In genomic region chr2:149991576-149991975, GRCh38 we compare ENCODE assay signal across 25 cellular contexts.
DNase-seq lines count a peak whose midpoint lies in the region; ATAC-seq and TF ChIP-seq lines count a peak whose summit lies in the region.
"Had no signal": no experiment of that assay in that cellular context is flagged by ENCODE, and none has a peak within 500 bp of the region (broad histone marks: within the 10 kb centered on the region; RNA-seq: fewer than 3 reads in every experiment).

No MANE protein-coding gene starts in this region.

- no TSS peak for BruUV-seq in OCI-LY7 (replicated peaks; lab: Mats Ljungman, UMichigan)

- no peaks in the 10 kb centered on the region for H3K36me3 Mint-ChIP-seq in stimulated activated memory B cell treated with anti-CD40 and anti-IgM and Interleukin-4, amounts not matched to agents 10 μg/mL and 1 μg/mL and 100 μg/mL, for 72 hours
- H3K36me3 Mint-ChIP-seq: activated naive CD4-positive, alpha-beta T cell treated with anti-CD3 and anti-CD28 coated beads, Interleukin-2, amount 10 ng/mL, durations not matched to agents 7 days and 5 days; CD4-positive, alpha-beta memory T cell had no signal

- H3K4me1 Mint-ChIP-seq in stimulated activated memory B cell treated with anti-CD40 and anti-IgM and Interleukin-4, amounts not matched to agents 10 μg/mL and 1 μg/mL and 100 μg/mL, for 72 hours: no peaks in the 10 kb centered on the region
- H3K4me1 Mint-ChIP-seq: activated naive CD4-positive, alpha-beta T cell treated with anti-CD3 and anti-CD28 coated beads, Interleukin-2, amount 10 ng/mL, durations not matched to agents 7 days and 5 days; CD4-positive, alpha-beta memory T cell had no signal

- H3K4me3 Mint-ChIP-seq in stimulated activated memory B cell treated with anti-CD40 and anti-IgM and Interleukin-4, amounts not matched to agents 10 μg/mL and 1 μg/mL and 100 μg/mL, for 72 hours: no peak overlapping the region
- H3K4me3 Mint-ChIP-seq: activated CD8-positive, alpha-beta T cell treated with anti-CD3 and anti-CD28 coated beads, Interleukin-2, amount 10 ng/mL, durations not matched to agents 7 days and 5 days; activated naive CD4-positive, alpha-beta T cell treated with anti-CD3 and anti-CD28 coated beads, Interleukin-2, amount 10 ng/mL, durations not matched to agents 7 days and 5 days; activated T-cell treated with anti-CD3 and anti-CD28 coated beads, Interleukin-2, amount 50 U/mL, for 4 hours; CD4-positive, alpha-beta memory T cell had no signal

- H2AFZ ChIP-seq in OCI-LY7 (ENCODE audit: low read length): no peak overlapping the region

- TF ChIP-seq CTCF in C4-2B (conservative IDR thresholded peaks at IDR 0.05) (peak; percentile 13; the same call in 1 of the 2 replicates), LNCaP clone FGC (IDR thresholded peaks at IDR 0.05; ENCODE audit: control insufficient read depth, extremely low read depth, insufficient read depth) (no peak), OCI-LY7 (conservative IDR thresholded peaks at IDR 0.05; ENCODE audit: low read length) (no peak)

- CTCF ChIA-PET in OCI-LY7 (lab: Charles Lee; ENCODE audit: unreplicated experiment): no interaction called here

- H3K9me3 Mint-ChIP-seq in stimulated activated memory B cell treated with anti-CD40 and anti-IgM and Interleukin-4, amounts not matched to agents 10 μg/mL and 1 μg/mL and 100 μg/mL, for 72 hours: no peaks in the 10 kb centered on the region
- H3K9me3 Mint-ChIP-seq: activated T-cell treated with anti-CD3 and anti-CD28 coated beads, Interleukin-2, amount 50 U/mL, for 4 hours had no signal

- no peaks in the 10 kb centered on the region for H3K27me3 Mint-ChIP-seq in stimulated activated memory B cell treated with anti-CD40 and anti-IgM and Interleukin-4, amounts not matched to agents 10 μg/mL and 1 μg/mL and 100 μg/mL, for 72 hours
- H3K27me3 Mint-ChIP-seq: activated naive CD4-positive, alpha-beta T cell treated with anti-CD3 and anti-CD28 coated beads, Interleukin-2, amount 10 ng/mL, durations not matched to agents 7 days and 5 days; CD4-positive, alpha-beta memory T cell had no signal

- ATAC-seq in stimulated activated memory B cell treated with anti-CD40 and anti-IgM and Interleukin-4, amounts not matched to agents 10 μg/mL and 1 μg/mL and 100 μg/mL, for 72 hours: no peak
- ATAC-seq: activated CD8-positive, alpha-beta T cell treated with anti-CD3 and anti-CD28 coated beads, Interleukin-2, amount 10 ng/mL, durations not matched to agents 7 days and 5 days; activated T-cell treated with anti-CD3 and anti-CD28 coated beads, Interleukin-2, amount 50 U/mL, for 4 hours; body of pancreas; left lobe of liver; psoas muscle had no signal

- DNase-seq in LNCaP clone FGC (ENCODE audit: low read depth): peak; percentile 36
- DNase-seq in T47D (ENCODE audit: low read depth in 1 of 2, low spot score in 1 of 2): peak; percentile 1 to 95
- peak; percentile 52 for DNase-seq in foreskin melanocyte
- no peak for DNase-seq in OCI-LY7 (ENCODE audit: low spot score)
- DNase-seq in NCI-H774 (lab: John Stamatoyannopoulos, UW): no peak
- no peak for DNase-seq in DMS153 treated with DMSO at 0.1 percent for 48 hours (lab: John Stamatoyannopoulos, UW; ENCODE audit: unreplicated experiment)
- DNase-seq: ACHN; activated CD8-positive, alpha-beta T cell treated with anti-CD3 and anti-CD28 coated beads, Interleukin-2, amount 10 ng/mL, durations not matched to agents 7 days and 5 days; activated naive CD4-positive, alpha-beta T cell treated with anti-CD3 and anti-CD28 coated beads, Interleukin-2, amount 10 ng/mL, durations not matched to agents 7 days and 5 days; activated T-cell treated with anti-CD3 and anti-CD28 coated beads, Interleukin-2, amount 50 U/mL, for 4 hours; body of pancreas; CD4-positive, alpha-beta memory T cell; DND-41; Kasumi-1; NCI-H1105 treated with DMSO at 0.1 percent for 48 hours; NCI-H2107; NCI-H524; psoas muscle; SHP77 treated with DMSO at 0.1 percent for 48 hours; stimulated activated CD4-positive, alpha-beta T cell treated with anti-CD3 and anti-CD28 coated beads, Interleukin-12 subunit alpha, Interleukin-12 subunit beta, amount 100 ng/mL, for 4 hours; T-helper 9 cell had no signal

- in situ Hi-C loops in T47D (cut with HindIII; ENCODE audit: low pct_unique_long_range_greater_than_20kb, low sequenced_read_pairs): no loop called here

- no peak overlapping the region for H3K27ac Mint-ChIP-seq in stimulated activated memory B cell treated with anti-CD40 and anti-IgM and Interleukin-4, amounts not matched to agents 10 μg/mL and 1 μg/mL and 100 μg/mL, for 72 hours
- H3K27ac Mint-ChIP-seq: activated CD8-positive, alpha-beta T cell treated with anti-CD3 and anti-CD28 coated beads, Interleukin-2, amount 10 ng/mL, durations not matched to agents 7 days and 5 days; activated naive CD4-positive, alpha-beta T cell treated with anti-CD3 and anti-CD28 coated beads, Interleukin-2, amount 10 ng/mL, durations not matched to agents 7 days and 5 days; CD4-positive, alpha-beta memory T cell had no signal

- H3K36me3 ChIP-seq in OCI-LY7 (ENCODE audit: insufficient read depth, low read length): no peaks in the 10 kb centered on the region
- H3K36me3 ChIP-seq: thoracic aorta had no signal

- H3K4me2 ChIP-seq in OCI-LY7 (ENCODE audit: low read length): no peak overlapping the region

- no peaks in the 10 kb centered on the region for H3K9me2 ChIP-seq in OCI-LY7 (ENCODE audit: insufficient read depth, low read length)

- POLR2A ChIA-PET in OCI-LY7 (lab: Charles Lee): interaction anchor here (0.6 kb wide), 1 partner anchor 567 kb away, joined by 4 read pairs; no protein-coding TSS in a partner anchor

- no peaks in the 10 kb centered on the region for H3K79me2 ChIP-seq in OCI-LY7 (ENCODE audit: insufficient read depth, low read depth, low read length)

- no peaks in the 10 kb centered on the region for H4K20me1 ChIP-seq in OCI-LY7 (ENCODE audit: insufficient read depth, low read length)

- H3K9me3 ChIP-seq in OCI-LY7 (ENCODE audit: low read length): no peaks in the 10 kb centered on the region
- H3K9me3 ChIP-seq: body of pancreas, psoas muscle, thoracic aorta had no signal

- intact Hi-C loops in OCI-LY7 (cut with micrococcal nuclease; ENCODE audit: unreplicated experiment): no loop called here

- H3K27ac ChIP-seq in C4-2B (no peak overlapping the region), OCI-LY7 (ENCODE audit: low read depth, low read length, poor library complexity, severe bottlenecking) (no peak overlapping the region)
- H3K27ac ChIP-seq: psoas muscle had no signal

- no peaks in the 10 kb centered on the region for H3K4me1 ChIP-seq in OCI-LY7 (ENCODE audit: insufficient read depth, low read length, poor library complexity, severe bottlenecking)
- H3K4me1 ChIP-seq: psoas muscle had no signal

- H3K4me3 ChIP-seq in LNCaP clone FGC (ENCODE audit: low read depth, low read length) (no peak overlapping the region), OCI-LY7 (ENCODE audit: low read depth, low read length, poor library complexity, severe bottlenecking) (no peak overlapping the region)
- H3K4me3 ChIP-seq: body of pancreas, psoas muscle, thoracic aorta had no signal

Comparison
In these comparisons a context has a peak if more than half of its experiments do, and no peak if none do; other contexts are left out.
1. DNase-seq: peak in LNCaP clone FGC (single experiment), T47D (2 of 2) and foreskin melanocyte (single experiment); none in OCI-LY7 (single experiment), NCI-H774 (single experiment) and DMS153 treated with DMSO at 0.1 percent for 48 hours (single experiment).